8 cellular contexts compared by ENCODE assay signal in the genomic region with DNA sequence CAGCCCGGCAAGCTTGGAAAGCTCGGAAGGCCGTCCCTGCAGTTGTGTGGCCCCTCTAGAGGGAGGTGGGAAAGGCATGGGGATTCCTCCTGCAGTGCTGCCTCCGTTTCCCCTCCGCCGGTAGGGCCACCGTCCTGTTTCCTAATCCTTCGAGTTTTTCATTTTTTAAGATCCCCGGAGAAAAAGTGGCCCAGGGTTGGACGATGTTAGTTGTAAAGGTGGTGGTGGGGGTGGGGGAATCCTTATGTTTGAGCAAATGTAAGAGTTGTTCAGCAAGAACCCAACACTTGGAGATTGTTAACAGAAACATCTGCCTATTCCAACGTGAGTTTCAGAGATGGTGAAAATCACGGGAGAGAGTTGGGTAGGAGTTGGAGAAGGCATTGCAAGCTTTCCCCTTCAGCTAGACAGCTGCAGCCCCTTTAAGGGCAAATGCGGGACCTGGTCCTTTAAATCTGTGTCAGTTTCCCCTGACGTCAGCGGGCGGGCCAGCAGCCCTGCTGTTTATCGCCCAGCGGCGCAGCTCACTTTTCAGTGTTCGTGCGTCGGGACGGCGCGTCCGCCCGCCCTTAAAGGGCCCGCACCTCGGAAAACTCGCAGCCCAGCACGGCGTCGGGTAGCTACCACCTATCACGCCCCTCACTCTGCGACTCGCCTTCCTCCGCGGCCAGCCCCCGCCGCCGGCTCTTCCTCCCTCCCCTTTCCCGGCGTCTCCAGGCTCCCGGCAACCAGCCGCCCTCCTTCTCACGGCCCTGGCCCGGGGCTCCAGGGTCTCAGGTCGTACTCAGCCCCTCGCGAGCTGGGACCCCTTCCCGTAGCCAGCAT. TPM values are rescaled to one million over a fixed set of nuclear protein-coding genes. Genes with fewer than 3 reads are reported as not detected.
A peak's percentile ranks its signal among the peaks of the same experiment; 100 is the strongest.
DNase-seq lines count a peak whose midpoint lies in the region; ATAC-seq and TF ChIP-seq lines count a peak whose summit lies in the region.

Gene SIDT2, plus strand, starts transcription at position 534 of the 825 bp plus-strand sequence. CDS start 521 bp downstream, outside the sequence.

- H3K4me3 Mint-ChIP-seq in activated B cell treated with CpG ODN at 0.5 μM for 24 hours: peak within 1 kb of the TSS; percentile 96
- H3K4me3 Mint-ChIP-seq in immature natural killer cell: peak within 1 kb of the TSS; percentile 94 to 97 (median 94)

- no peaks in the 10 kb centered on the region for H3K27me3 ChIP-seq in AG04450 (ENCODE audit: control insufficient read depth, insufficient read depth, low read length)

- H3K4me3 ChIP-seq in AG04450 (ENCODE audit: low read depth, low read length): peak within 1 kb of the TSS; percentile 76

- H3K36me3 Mint-ChIP-seq in activated B cell treated with CpG ODN at 0.5 μM for 24 hours (ENCODE audit: low read depth) (peaks cover 22% of the 10 kb centered on the region), immature natural killer cell (peaks cover 0 to 3% (median 3%) of the 10 kb centered on the region in 3 donors)

- H3K27ac Mint-ChIP-seq in activated B cell treated with CpG ODN at 0.5 μM for 24 hours (peak within 1 kb of the TSS; percentile 91), immature natural killer cell (peak within 1 kb of the TSS; percentile 89 to 98 (median 95))

- H3K4me1 Mint-ChIP-seq in activated B cell treated with CpG ODN at 0.5 μM for 24 hours (peaks cover 34% of the 10 kb centered on the region), immature natural killer cell (peaks cover 31 to 38% of the 10 kb centered on the region in 2 donors)

- POLR2A ChIA-PET in AG04450 (lab: Yijun Ruan, JAX) (interaction anchor here (0.7 to 2.7 kb wide), 9 partner anchors 8 to 391 kb away, joined by 3 to 20 read pairs (median 4); partner anchors contain the start of genes PAFAH1B2, PCSK7, RNF214 and ZPR1), activated B cell treated with CpG ODN at 0.5 μM for 24 hours (lab: Charles Lee) (interaction anchor here (0.5 to 5.7 kb wide), 19 partner anchors 9 to 1099 kb away, joined by 3 to 89 read pairs (median 5); partner anchors contain the start of genes CEP164, PAFAH1B2, PCSK7 and RNF214)

- CTCF ChIA-PET in AG04450 (lab: Charles Lee): interaction anchor here (1.1 to 6.5 kb wide), 6 partner anchors 12 to 52 kb away, joined by 3 to 70 read pairs (median 12); no protein-coding TSS in a partner anchor
- CTCF ChIA-PET in activated B cell treated with CpG ODN at 0.5 μM for 24 hours (lab: Charles Lee): interaction anchor here (1.1 to 7.4 kb wide), 5 partner anchors 11 to 51 kb away, joined by 3 to 119 read pairs (median 13); partner anchors contain the start of genes PAFAH1B2, PCSK7 and RNF214

- peak; percentile 85 for ATAC-seq in GM18909 (IDR thresholded peaks at IDR 0.05; ENCODE audit: poor library complexity, unreplicated experiment)
- peak; percentile 84 for ATAC-seq in HG03196 (IDR thresholded peaks at IDR 0.05; ENCODE audit: unreplicated experiment)
- peak; percentile 88 for ATAC-seq in activated B cell treated with CpG ODN at 0.5 μM for 24 hours (ENCODE audit: low read depth)

- H3K27ac ChIP-seq in AG04450 (ENCODE audit: low read depth, low read length) (peak within 1 kb of the TSS; percentile 65), caudate nucleus (ENCODE audit: low read depth, low read length) (peak within 1 kb of the TSS; percentile 89)

- H3K27me3 Mint-ChIP-seq in activated B cell treated with CpG ODN at 0.5 μM for 24 hours (no peaks in the 10 kb centered on the region), immature natural killer cell (ENCODE audit: low read depth in 3 of 3) (peaks cover 2 to 8% (median 3%) of the 10 kb centered on the region in 3 donors)

- DNase-seq in AG04450 (ENCODE audit: low read depth, low spot score) (peak; percentile 86), NCI-H345 (lab: John Stamatoyannopoulos, UW) (peak; percentile 93), activated B cell treated with CpG ODN at 0.5 μM for 24 hours (peak; percentile 80), caudate nucleus (lab: John Stamatoyannopoulos, UW) (peak; percentile 37 to 97 (median 88)), immature natural killer cell (peak; percentile 85 to 86 (median 86)), smooth muscle cell of the brain vasculature (ENCODE audit: low read depth, low spot score) (peak; percentile 89)

- TF ChIP-seq CTCF in AG04450 (IDR thresholded peaks at IDR 0.05; ENCODE audit: low read depth, low read length) (no peak), activated B cell treated with CpG ODN at 0.5 μM for 24 hours (IDR thresholded peaks at IDR 0.05) (no peak)

- intact Hi-C loops in activated B cell treated with CpG ODN at 0.5 μM for 24 hours (cut with micrococcal nuclease): loop anchor here (1.0 to 2.0 kb wide), 6 partner anchors 11 to 406 kb away; partner anchors contain the start of genes BUD13 and PAFAH1B2

- H3K9me3 Mint-ChIP-seq in activated B cell treated with CpG ODN at 0.5 μM for 24 hours (no peaks in the 10 kb centered on the region), immature natural killer cell (no peaks in the 10 kb centered on the region)

- no peaks in the 10 kb centered on the region; the same call in 1 of the 2 replicates for H3K9me3 ChIP-seq in AG04450 (ENCODE audit: control insufficient read depth, insufficient read depth, low read length)

RNA-seq across cellular contexts. Expression of gene SIDT2, which starts in this region (rescaled TPM):
- 32.5 and 45.0 TPM in 2 replicates for polyA plus RNA-seq in AG04450 (2011; rRNA removed)
- polyA minus RNA-seq in AG04450 (2011; rRNA and poly(A)+ RNA removed): 59.4 and 84.3 TPM in 2 replicates
- total RNA-seq in activated B cell treated with CpG ODN at 0.5 μM for 24 hours: 96.7 and 115 TPM in 2 replicates
- polyA plus RNA-seq in immature natural killer cell: 1 to 10 TPM; 1.6 to 4.7 (median 1.7) TPM

Comparison
In these comparisons a context has a peak if more than half of its experiments do, and no peak if none do; other contexts are left out.
1. Peak in every context shown above with its lines: DNase-seq, ATAC-seq, H3K4me3 ChIP-seq and H3K27ac ChIP-seq.